In genomic region chr10:5613481-5613880, GRCh38 we compare ENCODE assay signal across 2 cellular contexts.
TF ChIP-seq lines count a peak whose summit lies in the region.

No MANE protein-coding gene starts in this region.

TF ChIP-seq in H1, 55 proteins besides CTCF, POLR2A, EP300 and RAD21:
- TF ChIP-seq GTF2F1 (IDR thresholded peaks at IDR 0.05; ENCODE audit: borderline replicate concordance, low read depth, low read length), result no peak
- TF ChIP-seq ATF3 (IDR thresholded peaks at IDR 0.05; ENCODE audit: insufficient read depth, low read depth, low read length), result no peak
- TF ChIP-seq MAX (IDR thresholded peaks at IDR 0.05), result no peak
- TF ChIP-seq CBX5 (IDR thresholded peaks at IDR 0.05; ENCODE audit: low read depth, low read length), result no peak
- TF ChIP-seq RBBP5 (IDR thresholded peaks at IDR 0.05; ENCODE audit: borderline replicate concordance, low read depth, low read length), result no peak
- no peak for TF ChIP-seq POLR2AphosphoS5 (IDR thresholded peaks at IDR 0.05; ENCODE audit: low read depth, low read length)
- TF ChIP-seq POU5F1 (IDR thresholded peaks at IDR 0.05; ENCODE audit: low read depth, low read length), result no peak
- no peak for TF ChIP-seq TEAD4 (IDR thresholded peaks at IDR 0.05; ENCODE audit: low read depth, low read length)
- TF ChIP-seq JUN (IDR thresholded peaks at IDR 0.05; ENCODE audit: low read depth, low read length), result no peak
- TF ChIP-seq SAP30 (IDR thresholded peaks at IDR 0.05; ENCODE audit: insufficient read depth, insufficient replicate concordance, low read length), result no peak
- no peak for TF ChIP-seq ZNF274 (IDR thresholded peaks at IDR 0.05; ENCODE audit: borderline replicate concordance, extremely low read depth, low read length)
- TF ChIP-seq ATF2 (IDR thresholded peaks at IDR 0.05; ENCODE audit: low read length), result no peak
- TF ChIP-seq EGR1 (IDR thresholded peaks at IDR 0.05; ENCODE audit: borderline replicate concordance, low read depth, low read length), result no peak
- TF ChIP-seq SP4 (IDR thresholded peaks at IDR 0.05; ENCODE audit: low read length), result no peak
- no peak for TF ChIP-seq NANOG (IDR thresholded peaks at IDR 0.05; ENCODE audit: insufficient read depth, low read depth, low read length, poor library complexity, severe bottlenecking)
- TF ChIP-seq YY1 (IDR thresholded peaks at IDR 0.05; ENCODE audit: low read depth, low read length), result no peak
- TF ChIP-seq TAF7 (optimal IDR thresholded peaks at IDR 0.05; ENCODE audit: borderline replicate concordance, low read depth, low read length), result no peak

TF ChIP-seq in SK-N-SH, 30 proteins besides CTCF, POLR2A, EP300 and RAD21:
- no peak for TF ChIP-seq FOXJ3 (CRISPR knock-in tag; IDR thresholded peaks at IDR 0.05)
- TF ChIP-seq JUND (IDR thresholded peaks at IDR 0.05), result no peak
- no peak for TF ChIP-seq YY1 (IDR thresholded peaks at IDR 0.05; ENCODE audit: low read depth)
- no peak for TF ChIP-seq CHD2 (IDR thresholded peaks at IDR 0.05; ENCODE audit: low read length, partially characterized antibody)
- TF ChIP-seq USF2 (IDR thresholded peaks at IDR 0.05; ENCODE audit: borderline replicate concordance, low read depth, low read length), result no peak
- TF ChIP-seq REST (IDR thresholded peaks at IDR 0.05; ENCODE audit: low read depth, low read length), result no peak
- no peak for TF ChIP-seq MEF2A (IDR thresholded peaks at IDR 0.05; ENCODE audit: borderline replicate concordance, low read depth)
- TF ChIP-seq TEAD4 (IDR thresholded peaks at IDR 0.05; ENCODE audit: borderline replicate concordance, insufficient read depth), result no peak
- no peak for TF ChIP-seq MXI1 (IDR thresholded peaks at IDR 0.05; ENCODE audit: low read depth, low read length)
- no peak for TF ChIP-seq IRF3 (IDR thresholded peaks at IDR 0.05; ENCODE audit: low read depth, low read length)
- no peak for TF ChIP-seq PBX3 (IDR thresholded peaks at IDR 0.05)
TF ChIP-seq in SK-N-SH: peak in this region for 0.
